In genomic region chr16:28890355-28890754, GRCh38 we compare ENCODE assay signal across 6 cellular contexts. TPM values are rescaled to one million over a fixed set of nuclear protein-coding genes. Genes with fewer than 3 reads are reported as not detected.
"Had no signal": no experiment of that assay in that cellular context is flagged by ENCODE, and none has a peak within 500 bp of the region (broad histone marks: within the 10 kb centered on the region; RNA-seq: fewer than 3 reads in every experiment).

No MANE protein-coding gene starts in this region.

RNA-seq across cellular contexts. Expression of gene ATP2A1, which starts 12.1 kb away (rescaled TPM):
- total RNA-seq: dermis blood vessel endothelial cell had no signal

RNA-seq across cellular contexts. Expression of gene CD19, which starts 41.4 kb away (rescaled TPM):
- total RNA-seq: dermis blood vessel endothelial cell, gastroesophageal sphincter, hepatocyte, left lobe of liver, left ventricle myocardium inferior, mammary epithelial cell had no signal
- polyA plus RNA-seq: hepatocyte, mammary epithelial cell had no signal
